8 cellular contexts compared by ENCODE assay signal in the genomic region with DNA sequence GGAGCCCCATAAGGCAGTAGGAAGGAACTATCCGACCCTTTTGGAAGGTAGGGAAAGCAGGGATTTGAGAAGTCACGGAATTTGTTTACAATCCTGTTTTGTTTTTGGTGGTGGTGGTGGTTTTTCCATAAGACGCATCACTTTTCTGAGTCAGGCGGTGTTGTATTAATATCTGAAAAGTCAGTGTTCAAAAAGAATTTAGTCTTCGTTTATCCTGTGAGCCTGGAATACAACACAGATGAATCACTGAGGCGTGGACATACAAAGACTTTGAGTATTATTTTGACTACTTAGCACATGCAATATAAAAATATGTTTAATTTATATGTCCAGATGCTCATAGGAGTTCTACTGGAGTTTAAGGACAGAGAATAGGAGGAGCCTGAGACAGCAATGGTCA. TPM values are rescaled to one million over a fixed set of nuclear protein-coding genes. Genes with fewer than 3 reads are reported as not detected.
DNase-seq lines count a peak whose midpoint lies in the region; ATAC-seq and TF ChIP-seq lines count a peak whose summit lies in the region.

No MANE protein-coding gene starts in this region.

- H4K8ac ChIP-seq in neuronal stem cell (ENCODE audit: low read depth, low read length) = no peak overlapping the region

- H3K4me3 ChIP-seq in CD4-positive, CD25-positive, alpha-beta regulatory T cell (ENCODE audit: low read depth, low read length) = peak overlapping the region; percentile 81
- H3K4me3 ChIP-seq in endodermal cell (ENCODE audit: low read length) (peak overlapping the region; percentile 96), neuronal stem cell (ENCODE audit: low read length in 2 of 2) (peak overlapping the region; percentile 59 to 79)

- no peak overlapping the region for H2BK120ac ChIP-seq in neuronal stem cell (ENCODE audit: low read depth, low read length)

- DNase-seq in CD4-positive, CD25-positive, alpha-beta regulatory T cell = no peak
- DNase-seq in M059J (ENCODE audit: low read depth) (peak; percentile 10), endodermal cell (no peak), neuronal stem cell (ENCODE audit: low spot score) (no peak), NCI-H1048 (lab: John Stamatoyannopoulos, UW) (no peak), NCI-H2107 treated with DMSO at 0.1 percent for 48 hours (lab: John Stamatoyannopoulos, UW; ENCODE audit: unreplicated experiment) (no peak), SW480 (ENCODE audit: low spot score) (no peak)
- no peak for DNase-seq in activated CD4-positive, alpha-beta T cell treated with anti-CD3 and anti-CD28 coated beads, Interleukin-2, amount 50 U/mL, for 1 hour

- no peak overlapping the region for H2BK5ac ChIP-seq in neuronal stem cell (ENCODE audit: low read length)

- no peak for ATAC-seq in CD4-positive, CD25-positive, alpha-beta regulatory T cell (ENCODE audit: low read depth in 2 of 2)

- H2AK5ac ChIP-seq in neuronal stem cell (ENCODE audit: low read depth, low read length) = no peak overlapping the region

- H3K27ac ChIP-seq in CD4-positive, CD25-positive, alpha-beta regulatory T cell (ENCODE audit: insufficient read depth, low read length, poor library complexity, severe bottlenecking) = no peak overlapping the region
- H3K27ac ChIP-seq in endodermal cell (ENCODE audit: low read depth, low read length) (no peak overlapping the region), neuronal stem cell (replicated peaks; ENCODE audit: low read length) (no peak overlapping the region)

- no peak overlapping the region for H4K91ac ChIP-seq in neuronal stem cell (ENCODE audit: low read depth, low read length, poor library complexity)

- H3K36me3 Mint-ChIP-seq in CD4-positive, CD25-positive, alpha-beta regulatory T cell = peaks cover 48% of the 10 kb centered on the region
- H3K36me3 Mint-ChIP-seq in endodermal cell (ENCODE audit: low read depth) = peaks cover 48% of the 10 kb centered on the region

- H3K4me2 ChIP-seq in neuronal stem cell (ENCODE audit: insufficient read depth, low read length, poor library complexity, severe bottlenecking) = peak overlapping the region; percentile 69

- H3K4me1 ChIP-seq in CD4-positive, CD25-positive, alpha-beta regulatory T cell (ENCODE audit: control insufficient read depth, insufficient read depth, low read length, poor library complexity, severe bottlenecking) = peaks cover 15% of the 10 kb centered on the region
- H3K4me1 ChIP-seq in endodermal cell (ENCODE audit: control insufficient read depth, insufficient read depth, low read length) = no peaks in the 10 kb centered on the region
- H3K4me1 ChIP-seq in neuronal stem cell (ENCODE audit: control insufficient read depth in 2 of 2, insufficient read depth in 1 of 2, low read depth in 1 of 2, low read length in 2 of 2) = peaks cover 0 to 3% of the 10 kb centered on the region in 2 donors

- peaks cover 39% of the 10 kb centered on the region for H3K36me3 ChIP-seq in CD4-positive, CD25-positive, alpha-beta regulatory T cell (ENCODE audit: control insufficient read depth, insufficient read depth, low read length)
- peaks cover 42% of the 10 kb centered on the region for H3K36me3 ChIP-seq in endodermal cell (ENCODE audit: control insufficient read depth, insufficient read depth, low read length)
- peaks cover 20 to 45% of the 10 kb centered on the region in 2 donors for H3K36me3 ChIP-seq in neuronal stem cell (replicated peaks in 1 of 2; ENCODE audit: control insufficient read depth in 2 of 2, insufficient read depth in 2 of 2, low read length in 2 of 2)

- no peaks in the 10 kb centered on the region for H3K79me1 ChIP-seq in neuronal stem cell (ENCODE audit: low read depth, low read length)

- no peak overlapping the region for H3K14ac ChIP-seq in neuronal stem cell (ENCODE audit: low read length)

- peak overlapping the region; percentile 95 to 97 (median 95) for H3K4me3 Mint-ChIP-seq in CD4-positive, CD25-positive, alpha-beta regulatory T cell
- peak overlapping the region; percentile 76 for H3K4me3 Mint-ChIP-seq in endodermal cell

- peak overlapping the region; percentile 97 for H2AFZ ChIP-seq in neuronal stem cell (ENCODE audit: low read length)

- H2BK12ac ChIP-seq in neuronal stem cell (ENCODE audit: low read length) = no peak overlapping the region

- H3K9me3 Mint-ChIP-seq in CD4-positive, CD25-positive, alpha-beta regulatory T cell = peaks cover 3 to 29% (median 19%) of the 10 kb centered on the region in 7 donors
- peaks cover 37% of the 10 kb centered on the region for H3K9me3 Mint-ChIP-seq in endodermal cell

- H3K4me1 Mint-ChIP-seq in CD4-positive, CD25-positive, alpha-beta regulatory T cell = peaks cover 18 to 26% (median 22%) of the 10 kb centered on the region in 4 donors
- peaks cover 9% of the 10 kb centered on the region for H3K4me1 Mint-ChIP-seq in endodermal cell

- H3K27ac Mint-ChIP-seq in CD4-positive, CD25-positive, alpha-beta regulatory T cell = peak overlapping the region; percentile 77 to 82 (median 81)
- H3K27ac Mint-ChIP-seq in endodermal cell = peak overlapping the region; percentile 91

- no peak for TF ChIP-seq CTCF in endodermal cell (conservative IDR thresholded peaks at IDR 0.05)

- no peaks in the 10 kb centered on the region for H3K27me3 ChIP-seq in CD4-positive, CD25-positive, alpha-beta regulatory T cell (ENCODE audit: control insufficient read depth, insufficient read depth, low read length)
- no peaks in the 10 kb centered on the region for H3K27me3 ChIP-seq in endodermal cell (ENCODE audit: control insufficient read depth, insufficient read depth, low read length, poor library complexity, severe bottlenecking)
- peaks cover 0 to 5% (median 0%) of the 10 kb centered on the region in 3 experiments for H3K27me3 ChIP-seq in neuronal stem cell (ENCODE audit: control insufficient read depth in 3 of 3, insufficient read depth in 3 of 3, low read depth in 1 of 3, low read length in 3 of 3)

- WGBS in endodermal cell (ENCODE audit: insufficient coverage in 1 of 2, insufficient read length in 1 of 2), 2 experiments = 77 to 89% methylated on average over 4 to 6 of the region's 6 CpGs
- WGBS in neuronal stem cell (ENCODE audit: extremely low coverage in 2 of 2, insufficient read length in 2 of 2, insufficient replicate concordance in 1 of 2), 2 donors = no CpG with 5 or more reads among the region's 6 CpGs

- H3K27me3 Mint-ChIP-seq in CD4-positive, CD25-positive, alpha-beta regulatory T cell = peaks cover 12% of the 10 kb centered on the region
- H3K27me3 Mint-ChIP-seq in endodermal cell (ENCODE audit: insufficient read depth) = peaks cover 18% of the 10 kb centered on the region

- H3K9ac ChIP-seq in endodermal cell (ENCODE audit: extremely low read depth, low read length, poor library complexity, severe bottlenecking) (peak overlapping the region; percentile 66), neuronal stem cell (ENCODE audit: low read depth, low read length, poor library complexity) (no peak overlapping the region)

- H3K18ac ChIP-seq in neuronal stem cell (ENCODE audit: low read length) = no peak overlapping the region

- peaks cover 27% of the 10 kb centered on the region in 2 experiments for H3K9me3 ChIP-seq in CD4-positive, CD25-positive, alpha-beta regulatory T cell (ENCODE audit: control insufficient read depth in 2 of 2, low read length in 2 of 2)
- H3K9me3 ChIP-seq in endodermal cell (ENCODE audit: control insufficient read depth, low read length) (peaks cover 44% of the 10 kb centered on the region), neuronal stem cell (replicated peaks in 1 of 2; ENCODE audit: control insufficient read depth in 2 of 2, insufficient read depth in 1 of 2, low read depth in 1 of 2, low read length in 2 of 2) (peaks cover 24 to 59% of the 10 kb centered on the region in 2 donors)

- no peak overlapping the region for H3K4ac ChIP-seq in neuronal stem cell (ENCODE audit: low read length)

- no peak overlapping the region for H2BK15ac ChIP-seq in neuronal stem cell (ENCODE audit: low read length)

- no peak overlapping the region for H3K23ac ChIP-seq in neuronal stem cell (ENCODE audit: low read depth, low read length, poor library complexity)

RNA-seq across cellular contexts. Expression of a gene that starts 0.8 kb away (rescaled TPM):
- 2.0 TPM for total RNA-seq in CD4-positive, CD25-positive, alpha-beta regulatory T cell
- 1 to 10 TPM in 1 of 4 donors, under 1 TPM in 3; 0.11 to 1.1 (median 0.61) TPM for polyA plus RNA-seq in CD4-positive, CD25-positive, alpha-beta regulatory T cell
- 1.6 and 2.7 TPM in 2 replicates for total RNA-seq in M059J (2014; rRNA removed; shearing (Covaris generic))
- total RNA-seq in endodermal cell = 10 to 100 TPM; 14.7 to 16.7 TPM
- 5.5 TPM for polyA plus RNA-seq in endodermal cell (2013, experiment 1 of 2)
- 7.6 TPM for polyA plus RNA-seq in endodermal cell (2013, experiment 2 of 2)
- polyA plus RNA-seq in neuronal stem cell (2013, experiment 1 of 2) = 4.0 TPM
- polyA plus RNA-seq in neuronal stem cell (2013, experiment 2 of 2) = 4.2 TPM

RNA-seq across cellular contexts. Expression of a gene that starts 42.5 kb away (rescaled TPM):
- total RNA-seq in CD4-positive, CD25-positive, alpha-beta regulatory T cell = 1.8 TPM
- 1 to 10 TPM; 2.4 to 4.6 (median 3.6) TPM for polyA plus RNA-seq in CD4-positive, CD25-positive, alpha-beta regulatory T cell
- 7.4 and 8.1 TPM in 2 replicates for total RNA-seq in M059J (2014; rRNA removed; shearing (Covaris generic))
- 1 to 10 TPM; 2.9 to 4.1 TPM for total RNA-seq in endodermal cell
- polyA plus RNA-seq in endodermal cell (2013, experiment 1 of 2) = 5.9 TPM
- polyA plus RNA-seq in endodermal cell (2013, experiment 2 of 2) = 5.5 TPM
- 2.7 TPM for polyA plus RNA-seq in neuronal stem cell (2013, experiment 1 of 2)
- 2.8 TPM for polyA plus RNA-seq in neuronal stem cell (2013, experiment 2 of 2)

RNA-seq across cellular contexts. Expression of a gene that starts 48.5 kb away (rescaled TPM):
- total RNA-seq in CD4-positive, CD25-positive, alpha-beta regulatory T cell = 11.4 TPM
- 10 to 100 TPM in 3 of 4 donors, 1 to 10 TPM in 1; 8.9 to 12.9 (median 11.7) TPM for polyA plus RNA-seq in CD4-positive, CD25-positive, alpha-beta regulatory T cell
- total RNA-seq in M059J (2014; rRNA removed; shearing (Covaris generic)) = 2.7 and 6.1 TPM in 2 replicates
- 10 to 100 TPM; 27.8 to 37.1 TPM for total RNA-seq in endodermal cell
- polyA plus RNA-seq in endodermal cell (2013, experiment 1 of 2) = 19.8 TPM
- polyA plus RNA-seq in endodermal cell (2013, experiment 2 of 2) = 19.8 TPM
- polyA plus RNA-seq in neuronal stem cell (2013, experiment 1 of 2) = 19.3 TPM
- 19.5 TPM for polyA plus RNA-seq in neuronal stem cell (2013, experiment 2 of 2)
